Comparison of ENCODE assay signal across 12 cellular contexts in genomic region chr7:113959910-113960309, GRCh38. TPM values are rescaled to one million over a fixed set of nuclear protein-coding genes. Genes with fewer than 3 reads are reported as not detected.
"Had no signal": no experiment of that assay in that cellular context is flagged by ENCODE, and none has a peak within 500 bp of the region (broad histone marks: within the 10 kb centered on the region; RNA-seq: fewer than 3 reads in every experiment).

No MANE protein-coding gene starts in this region.

- H3K9me3 ChIP-seq: HAP-1 had no signal

- H3K4me3 ChIP-seq: GM23248, GM23338, HAP-1 had no signal

- H3K27ac ChIP-seq: GM23248 had no signal

- H3K9ac ChIP-seq: GM23248 had no signal

- H2AFZ ChIP-seq: GM23248, GM23338 had no signal

- ATAC-seq: GM23338, HCT116 had no signal

- H3K36me3 ChIP-seq: HAP-1 had no signal

- FAIRE-seq: H1, H54 had no signal

- H3K4me1 ChIP-seq: HAP-1 had no signal

- H3K4me2 ChIP-seq: GM23338 had no signal

- DNase-seq: GM23248, GOT3, H7, H9, HCEC 1CT, HFFc6 had no signal

RNA-seq across cellular contexts. Expression of gene PPP1R3A, which starts 41.1 kb away (rescaled TPM):
- total RNA-seq: GM23248, H1, H4, H7, H9, HFFc6 had no signal
- polyA plus RNA-seq: GM23248, GM23338, H1 had no signal
